In genomic region chr1:4652631-4653327, GRCh38 we compare ENCODE assay signal across 9 cellular contexts. TPM values are rescaled to one million over a fixed set of nuclear protein-coding genes. Genes with fewer than 3 reads are reported as not detected.
A peak's percentile ranks its signal among the peaks of the same experiment; 100 is the strongest.
DNase-seq lines count a peak whose midpoint lies in the region; ATAC-seq, FAIRE-seq and TF ChIP-seq lines count a peak whose summit lies in the region.
"Had no signal": no experiment of that assay in that cellular context is flagged by ENCODE, and none has a peak within 500 bp of the region (broad histone marks: within the 10 kb centered on the region; RNA-seq: fewer than 3 reads in every experiment).

No MANE protein-coding gene starts in this region.

- no peaks in the 10 kb centered on the region for H3K36me3 Mint-ChIP-seq in HFFc6 (ENCODE audit: low read depth)
- no peaks in the 10 kb centered on the region for H3K36me3 Mint-ChIP-seq in activated naive CD8-positive, alpha-beta T cell treated with anti-CD3 and anti-CD28 coated beads for 36 hours

- no peak overlapping the region for H3K4me3 Mint-ChIP-seq in HFFc6
- H3K4me3 Mint-ChIP-seq in activated naive CD8-positive, alpha-beta T cell treated with anti-CD3 and anti-CD28 coated beads for 36 hours = no peak overlapping the region

- ATAC-seq in GM18519 (IDR thresholded peaks at IDR 0.05; ENCODE audit: low FRiP score, unreplicated experiment) = no peak

- no peaks in the 10 kb centered on the region for H3K36me3 ChIP-seq in right atrium auricular region
- no peaks in the 10 kb centered on the region for H3K36me3 ChIP-seq in small intestine (ENCODE audit: control insufficient read depth in 2 of 2, insufficient read depth in 2 of 2, low read length in 2 of 2)

- peaks cover 0 to 19% of the 10 kb centered on the region in 2 donors for H3K27me3 ChIP-seq in right atrium auricular region
- H3K27me3 ChIP-seq in small intestine (ENCODE audit: control insufficient read depth in 2 of 2, insufficient read depth in 2 of 2, low read length in 2 of 2) = peaks cover 17 to 34% of the 10 kb centered on the region in 2 donors

- no peak for FAIRE-seq in small intestine (lab: Jason Lieb, UNC)

- H3K27me3 Mint-ChIP-seq in HFFc6 (ENCODE audit: insufficient read depth) = peaks cover 7% of the 10 kb centered on the region
- peaks cover 32% of the 10 kb centered on the region for H3K27me3 Mint-ChIP-seq in activated naive CD8-positive, alpha-beta T cell treated with anti-CD3 and anti-CD28 coated beads for 36 hours

- H3K27ac Mint-ChIP-seq in HFFc6 = no peak overlapping the region
- H3K27ac Mint-ChIP-seq in activated naive CD8-positive, alpha-beta T cell treated with anti-CD3 and anti-CD28 coated beads for 36 hours = no peak overlapping the region

- DNase-seq in CMK (ENCODE audit: low read depth) (peak; percentile 26), HFFc6 (peak; percentile 1), SKM-1 (lab: John Stamatoyannopoulos, UW; ENCODE audit: unreplicated experiment) (peak; percentile 1), right atrium auricular region (ENCODE audit: low spot score) (no peak), small intestine (peak; percentile 18), NCI-H146 treated with DMSO at 0.1 percent for 48 hours (lab: John Stamatoyannopoulos, UW; ENCODE audit: unreplicated experiment) (no peak)
- peak; percentile 63 for DNase-seq in activated naive CD8-positive, alpha-beta T cell treated with anti-CD3 and anti-CD28 coated beads for 36 hours

- H3K4me1 Mint-ChIP-seq in HFFc6 (ENCODE audit: low read depth) = no peaks in the 10 kb centered on the region
- H3K4me1 Mint-ChIP-seq in activated naive CD8-positive, alpha-beta T cell treated with anti-CD3 and anti-CD28 coated beads for 36 hours = peaks cover 5% of the 10 kb centered on the region

- no peaks in the 10 kb centered on the region for H3K9me3 ChIP-seq in right atrium auricular region
- H3K9me3 ChIP-seq in small intestine (ENCODE audit: control insufficient read depth, low read depth) = no peaks in the 10 kb centered on the region

- peaks cover 5% of the 10 kb centered on the region; the same call in 1 of the 2 replicates for H3K9me3 Mint-ChIP-seq in HFFc6
- no peaks in the 10 kb centered on the region for H3K9me3 Mint-ChIP-seq in activated naive CD8-positive, alpha-beta T cell treated with anti-CD3 and anti-CD28 coated beads for 36 hours

- no peak overlapping the region for H3K4me3 ChIP-seq in right atrium auricular region
- no peak overlapping the region for H3K4me3 ChIP-seq in small intestine (ENCODE audit: low read depth in 1 of 2, low read length in 2 of 2)

- H3K27ac ChIP-seq in right atrium auricular region (no peak overlapping the region), small intestine (ENCODE audit: low read depth in 1 of 2, low read length in 1 of 2) (no peak overlapping the region)

- peaks cover 0 to 24% of the 10 kb centered on the region in 2 donors for H3K4me1 ChIP-seq in right atrium auricular region
- no peaks in the 10 kb centered on the region for H3K4me1 ChIP-seq in small intestine (ENCODE audit: control insufficient read depth in 2 of 2, insufficient read depth in 1 of 2, low read depth in 1 of 2, low read length in 1 of 2)

- peak; percentile 92 for TF ChIP-seq CTCF in HFFc6 (IDR thresholded peaks at IDR 0.05)
- peak; percentile 98 for TF ChIP-seq CTCF in right atrium auricular region (IDR thresholded peaks at IDR 0.05)

- 16 to 20% (median 17%) methylated on average over 29 to 31 of the region's 31 CpGs for WGBS in small intestine, 3 donors

RNA-seq across cellular contexts. Expression of gene AJAP1, which starts 1.6 kb away (rescaled TPM):
- total RNA-seq in HFFc6 (2021; fragmentation: NEBNext Ultra II Directional; extraction: Animal tissue kit (Norgen Biotek cat#: 25700)) = not detected
- not detected for total RNA-seq in activated naive CD8-positive, alpha-beta T cell treated with anti-CD3 and anti-CD28 coated beads for 36 hours
- total RNA-seq in right atrium auricular region = under 1 TPM; 0.04 to 0.08 TPM
- polyA plus RNA-seq in small intestine = under 1 TPM in 2 of 3 donors, not detected in 1; 0.13 to 0.27 TPM
- total RNA-seq: LHCN-M2 had no signal

Comparison
In these comparisons a context has a peak if more than half of its experiments do, and no peak if none do; other contexts are left out.
1. DNase-seq: peak in CMK (single experiment), HFFc6 (single experiment), SKM-1 (single experiment), activated naive CD8-positive, alpha-beta T cell treated with anti-CD3 and anti-CD28 coated beads for 36 hours (single experiment) and small intestine (single experiment); none in right atrium auricular region (single experiment) and NCI-H146 treated with DMSO at 0.1 percent for 48 hours (single experiment).